1 cellular context compared by ENCODE assay signal in genomic region chr7:98619450-98620321, GRCh38.
TF ChIP-seq lines count a peak whose summit lies in the region.

No MANE protein-coding gene starts in this region.

TF ChIP-seq in K562, 482 proteins besides CTCF, POLR2A, EP300 and RAD21 (continued from another document):
- TF ChIP-seq ZBTB11 (CRISPR knock-in tag; IDR thresholded peaks at IDR 0.05) (peak in 1 of 3 experiments; percentile 71; a peak in 1 of 6 replicates), CEBPG (CRISPR knock-in tag; IDR thresholded peaks at IDR 0.05) (0 out of 2 replicates have a peak, but pooled peaks have one; percentile 15), CEBPG (tag; conservative IDR thresholded peaks at IDR 0.05 in 1 of 2, IDR thresholded peaks at IDR 0.05 in 1 of 2) (peak; percentile 72), KLF1 (tag; IDR thresholded peaks at IDR 0.05) (no peak)
TF ChIP-seq in K562: peak in this region for 4.
